ENCODE assay signal across 19 cellular contexts in genomic region chr2:9008951-9009664, GRCh38. TPM values are rescaled to one million over a fixed set of nuclear protein-coding genes. Genes with fewer than 3 reads are reported as not detected.
DNase-seq lines count a peak whose midpoint lies in the region; ATAC-seq and TF ChIP-seq lines count a peak whose summit lies in the region.
"Had no signal": no experiment of that assay in that cellular context is flagged by ENCODE, and none has a peak within 500 bp of the region (broad histone marks: within the 10 kb centered on the region; RNA-seq: fewer than 3 reads in every experiment).

No MANE protein-coding gene starts in this region.

- TF ChIP-seq POLR2A in Peyer's patch (IDR thresholded peaks at IDR 0.05) (no peak), heart left ventricle (IDR thresholded peaks at IDR 0.05) (no peak)

- H3K4me3 ChIP-seq in choroid plexus epithelial cell (ENCODE audit: low read depth, low read length) (no peak overlapping the region), Peyer's patch (no peak overlapping the region), heart left ventricle (no peak overlapping the region)
- H3K4me3 ChIP-seq: MG63 had no signal

- TF ChIP-seq CTCF in choroid plexus epithelial cell (conservative IDR thresholded peaks at IDR 0.05; ENCODE audit: low read depth, low read length) (no peak), nephron progenitor cell (IDR thresholded peaks at IDR 0.05) (no peak), Peyer's patch (IDR thresholded peaks at IDR 0.05) (no peak), heart left ventricle (IDR thresholded peaks at IDR 0.05) (no peak)

- no peaks in the 10 kb centered on the region for H3K4me1 ChIP-seq in Peyer's patch
- H3K4me1 ChIP-seq in heart left ventricle, result peaks cover 0 to 10% (median 0%) of the 10 kb centered on the region in 12 donors

- no peak overlapping the region for H3K4me3 Mint-ChIP-seq in nephron progenitor cell
- H3K4me3 Mint-ChIP-seq: CD4-positive, alpha-beta memory T cell had no signal

- WGBS in heart left ventricle, 4 donors, result 75 to 91% (median 86%) methylated on average over 1 of the region's 1 CpG

- peaks cover 7% of the 10 kb centered on the region for H3K36me3 Mint-ChIP-seq in nephron progenitor cell (ENCODE audit: low read depth)
- H3K36me3 Mint-ChIP-seq: CD4-positive, alpha-beta memory T cell had no signal

- H3K27ac ChIP-seq in Peyer's patch (no peak overlapping the region), heart left ventricle (no peak overlapping the region)

- H3K9me3 ChIP-seq in Peyer's patch, result no peaks in the 10 kb centered on the region
- no peaks in the 10 kb centered on the region for H3K9me3 ChIP-seq in heart left ventricle
- H3K9me3 ChIP-seq: MG63 had no signal

- peak; percentile 55 for DNase-seq in Ammon's horn (ENCODE audit: low spot score)
- peak; percentile 13 for DNase-seq in NCI-H2227 treated with DMSO at 0.1 percent for 48 hours (lab: John Stamatoyannopoulos, UW)
- peak; percentile 26 for DNase-seq in choroid plexus epithelial cell (ENCODE audit: low read depth)
- no peak for DNase-seq in nephron progenitor cell
- DNase-seq in Peyer's patch, result no peak
- no peak for DNase-seq in activated effector memory CD4-positive, alpha-beta T cell treated with anti-CD3 and anti-CD28 coated beads, Interleukin-2, amount 50 U/mL, for 16 hours
- DNase-seq in GOT3 (lab: John Stamatoyannopoulos, UW), result no peak
- DNase-seq in heart left ventricle, result no peak
- DNase-seq: 8988T; Calu3; CD4-positive, alpha-beta memory T cell; DMS53; Karpas-422; MG63; NCI-H1092 treated with DMSO at 0.1 percent for 48 hours; NCI-H2081 treated with DMSO at 0.1 percent for 48 hours; NCI-H446 treated with DMSO at 0.1 percent for 48 hours; NCI-H774 had no signal

- H3K36me3 ChIP-seq in Peyer's patch, result no peaks in the 10 kb centered on the region
- no peaks in the 10 kb centered on the region for H3K36me3 ChIP-seq in heart left ventricle
- H3K36me3 ChIP-seq: MG63 had no signal

- no peak for ATAC-seq in heart left ventricle
- ATAC-seq: HCT116 had no signal

- peak overlapping the region; percentile 45 for H3K27ac Mint-ChIP-seq in nephron progenitor cell
- H3K27ac Mint-ChIP-seq: CD4-positive, alpha-beta memory T cell had no signal

- H3K4me1 Mint-ChIP-seq in nephron progenitor cell, result peaks cover 17% of the 10 kb centered on the region

- intact Hi-C loops in heart left ventricle (cut with DNase I), result loop anchor here in 2 of 10 donors (5.0 to 10.0 kb wide), 2 partner anchors 174 to 818 kb away; partner anchors contain the start of gene KIDINS220 (in 1 of the 2)

- peaks cover 20% of the 10 kb centered on the region for H3K27me3 Mint-ChIP-seq in nephron progenitor cell (ENCODE audit: low read depth, poor library complexity)

- H3K9me3 Mint-ChIP-seq in nephron progenitor cell, result peaks cover 10% of the 10 kb centered on the region
- H3K9me3 Mint-ChIP-seq: CD4-positive, alpha-beta memory T cell had no signal

- H3K27me3 ChIP-seq in Peyer's patch (no peaks in the 10 kb centered on the region), heart left ventricle (no peaks in the 10 kb centered on the region)
- H3K27me3 ChIP-seq: MG63 had no signal

RNA-seq across cellular contexts. Expression of gene MBOAT2, which starts 5.6 kb away (rescaled TPM):
- total RNA-seq in Peyer's patch (10 to 100 TPM; 12.5 to 33.0 (median 20.7) TPM), heart left ventricle (10 to 100 TPM; 12.9 to 34.9 (median 17.3) TPM)
- polyA plus RNA-seq in heart left ventricle, result 10 to 100 TPM in 1 of 2 donors, 1 to 10 TPM in 1; 4.5 to 16.1 TPM

Comparison
In these comparisons a context has a peak if more than half of its experiments do, and no peak if none do; other contexts are left out.
1. DNase-seq: peak in Ammon's horn (single experiment), NCI-H2227 treated with DMSO at 0.1 percent for 48 hours (single experiment) and choroid plexus epithelial cell (single experiment); none in nephron progenitor cell (single experiment), Peyer's patch (0 of 3), activated effector memory CD4-positive, alpha-beta T cell treated with anti-CD3 and anti-CD28 coated beads, Interleukin-2, amount 50 U/mL, for 16 hours (single experiment), GOT3 (single experiment) and heart left ventricle (0 of 5).